In the genomic region with DNA sequence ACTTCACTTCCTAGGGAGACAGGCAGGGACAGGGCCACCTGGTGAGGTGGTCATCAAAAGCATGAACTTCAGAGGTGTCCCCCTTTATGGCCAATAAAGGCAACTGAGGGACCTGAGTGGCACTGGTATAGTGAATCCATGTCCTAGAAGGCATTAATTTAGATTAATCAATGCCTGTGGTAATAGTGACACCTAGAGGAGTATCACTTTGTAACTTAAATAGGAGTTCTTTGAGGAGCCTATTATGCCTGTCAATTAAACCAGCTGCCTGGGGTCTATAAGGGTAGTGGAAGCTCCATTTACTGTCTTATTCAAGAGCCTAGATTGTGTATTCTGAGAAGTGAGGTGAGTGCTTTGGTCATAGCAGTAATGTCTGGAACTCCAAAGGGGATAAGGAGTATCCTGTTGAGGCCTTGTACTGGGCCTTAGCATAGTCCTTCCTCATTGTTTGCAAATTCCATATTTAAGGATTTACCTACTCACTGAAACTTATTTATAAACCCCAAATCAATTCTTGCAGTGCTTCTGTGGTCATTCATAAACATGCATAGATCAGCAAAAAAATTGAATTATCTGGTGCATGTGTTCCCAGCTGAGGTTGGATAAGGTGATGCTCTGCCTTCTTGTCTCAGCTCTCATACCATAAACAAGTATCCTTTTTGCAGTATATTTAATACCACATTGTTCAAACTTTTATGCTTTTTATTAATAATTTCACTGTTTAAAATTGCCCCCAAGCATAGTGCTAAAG, we compare ENCODE assay signal across 10 cellular contexts.
DNase-seq lines count a peak whose midpoint lies in the region; ATAC-seq and TF ChIP-seq lines count a peak whose summit lies in the region.
"Had no signal": no experiment of that assay in that cellular context is flagged by ENCODE, and none has a peak within 500 bp of the region (broad histone marks: within the 10 kb centered on the region; RNA-seq: fewer than 3 reads in every experiment).

No MANE protein-coding gene starts in this region.

- intact Hi-C loops in HCT116 (cut with micrococcal nuclease): loop anchor here (2.0 to 5.0 kb wide), 4 partner anchors 227 to 521 kb away; a partner anchor contains a TSS

- H3K27me3 ChIP-seq in HCT116 (ENCODE audit: insufficient read depth, low read length): no peaks in the 10 kb centered on the region
- peaks cover 10% of the 10 kb centered on the region for H3K27me3 ChIP-seq in osteoblast (ENCODE audit: insufficient read depth, low read length)

- RAD21 ChIA-PET in HCT116 (lab: Charles Lee; ENCODE audit: low non-redundant PET in 1 of 2, low total read pairs in 2 of 2, uncharacterized antibody in 2 of 2, unreplicated experiment in 2 of 2): interaction anchor here in 1 of 2 experiments (0.7 kb wide), 1 partner anchor 358 kb away, joined by 5 read pairs; no protein-coding TSS in a partner anchor

- H2AFZ ChIP-seq in HCT116 (ENCODE audit: low read depth, low read length, poor library complexity, severe bottlenecking): no peak overlapping the region
- no peak overlapping the region for H2AFZ ChIP-seq in osteoblast (ENCODE audit: low read length)

- H3K36me3 ChIP-seq in HCT116 (ENCODE audit: control insufficient read depth in 1 of 2, insufficient read depth in 2 of 2, low read length in 2 of 2) (no peaks in the 10 kb centered on the region), osteoblast (ENCODE audit: insufficient read depth, low read length) (no peaks in the 10 kb centered on the region)

- no peaks in the 10 kb centered on the region for H3K4me1 ChIP-seq in HCT116 (ENCODE audit: control insufficient read depth in 1 of 2, insufficient read depth in 2 of 2, low read length in 2 of 2)
- no peaks in the 10 kb centered on the region for H3K4me1 ChIP-seq in osteoblast (ENCODE audit: insufficient read depth, low read length)

- CTCF ChIA-PET in HCT116 (lab: Charles Lee): interaction anchor here (1.3 to 1.4 kb wide), 2 partner anchors 423 to 522 kb away, joined by 5 to 6 read pairs; no protein-coding TSS in a partner anchor

- TF ChIP-seq RAD21 in HCT116 (IDR thresholded peaks at IDR 0.05; ENCODE audit: low read depth): peak; percentile 69

- TF ChIP-seq CTCF in HCT116 (IDR thresholded peaks at IDR 0.05 in 2 of 3, conservative IDR thresholded peaks at IDR 0.05 in 1 of 3; ENCODE audit: borderline replicate concordance in 1 of 3, insufficient read depth in 1 of 3, low read depth in 2 of 3, low read length in 2 of 3) (peak; percentile 7 to 46 (median 33); a peak in 4 of 6 replicates), epithelial cell of esophagus (IDR thresholded peaks at IDR 0.05; ENCODE audit: insufficient read depth, low read depth, low read length, missing control alignments) (peak; percentile 33), osteoblast (IDR thresholded peaks at IDR 0.05; ENCODE audit: extremely low read depth, low read depth, low read length) (peak; percentile 10)

- H3K9me3 Mint-ChIP-seq in activated T-helper 17 cell treated with anti-CD3 and anti-CD28 coated beads, Interleukin-2, amount 50 U/mL, for 72 hours: no peaks in the 10 kb centered on the region
- H3K9me3 Mint-ChIP-seq: IgD-negative memory B cell had no signal

- no peak for TF ChIP-seq POLR2A in HCT116 (IDR thresholded peaks at IDR 0.05; ENCODE audit: borderline replicate concordance, extremely low read depth, insufficient read depth, insufficient read length)

- POLR2A ChIA-PET in HCT116 (lab: Charles Lee): no interaction called here

- DNase-seq in HCT116 (ENCODE audit: low read depth, low spot score) (peak; percentile 21), NCI-H524 (lab: John Stamatoyannopoulos, UW) (peak; percentile 14 to 60), epithelial cell of esophagus (ENCODE audit: low read depth) (peak; percentile 48), osteoblast (ENCODE audit: insufficient read length, low spot score, missing footprints) (no peak), GM03348 (ENCODE audit: low spot score) (no peak), AG20443 (ENCODE audit: low spot score) (no peak)
- no peak for DNase-seq in effector CD4-positive, alpha-beta T cell
- DNase-seq: stimulated activated CD4-positive, alpha-beta T cell treated with anti-CD3 and anti-CD28 coated beads, Interleukin-4, amount 100 ng/mL, for 4 hours had no signal

- H3K79me2 ChIP-seq in HCT116 (ENCODE audit: insufficient read depth, low read length) (no peaks in the 10 kb centered on the region), osteoblast (ENCODE audit: insufficient read depth, low read length) (no peaks in the 10 kb centered on the region)

- H3K9me2 ChIP-seq in HCT116 (ENCODE audit: insufficient read depth): no peaks in the 10 kb centered on the region

- no peak overlapping the region for H3K27ac Mint-ChIP-seq in activated T-helper 17 cell treated with anti-CD3 and anti-CD28 coated beads, Interleukin-2, amount 50 U/mL, for 72 hours

- no peaks in the 10 kb centered on the region for H3K27me3 Mint-ChIP-seq in activated T-helper 17 cell treated with anti-CD3 and anti-CD28 coated beads, Interleukin-2, amount 50 U/mL, for 72 hours

- H3K9ac ChIP-seq in HCT116 (ENCODE audit: low read length): no peak overlapping the region

- H4K20me1 ChIP-seq in HCT116 (ENCODE audit: insufficient read depth) (no peaks in the 10 kb centered on the region), osteoblast (ENCODE audit: insufficient read depth, low read length) (no peaks in the 10 kb centered on the region)

- BruUV-seq in HCT116 (replicated peaks; lab: Mats Ljungman, UMichigan): no TSS peak

- H3K4me2 ChIP-seq in HCT116 (ENCODE audit: low read length): no peak overlapping the region
- H3K4me2 ChIP-seq in osteoblast (ENCODE audit: insufficient read depth, low read length): no peak overlapping the region

- H3K27ac ChIP-seq in HCT116 (ENCODE audit: low read depth, low read length) (no peak overlapping the region), osteoblast (ENCODE audit: low read depth, low read length) (no peak overlapping the region)

- no peak overlapping the region for H3K4me3 Mint-ChIP-seq in activated T-helper 17 cell treated with anti-CD3 and anti-CD28 coated beads, Interleukin-2, amount 50 U/mL, for 72 hours
- H3K4me3 Mint-ChIP-seq: IgD-negative memory B cell had no signal

- peak; percentile 84 for ATAC-seq in HCT116
- no peak for ATAC-seq in activated T-helper 17 cell treated with anti-CD3 and anti-CD28 coated beads, Interleukin-2, amount 50 U/mL, for 72 hours (replicated peaks)

- H3K4me3 ChIP-seq in HCT116 (replicated peaks in 1 of 2; ENCODE audit: low read depth in 1 of 2, low read length in 2 of 2): no peak overlapping the region
- no peak overlapping the region for H3K4me3 ChIP-seq in epithelial cell of esophagus (ENCODE audit: low read length)
- H3K4me3 ChIP-seq in osteoblast (ENCODE audit: insufficient read depth, low read length): no peak overlapping the region

- no peaks in the 10 kb centered on the region for H3K9me3 ChIP-seq in HCT116 (ENCODE audit: control insufficient read depth in 1 of 2, insufficient read depth in 1 of 2, low read depth in 1 of 2, low read length in 2 of 2)
- no peaks in the 10 kb centered on the region for H3K9me3 ChIP-seq in osteoblast (ENCODE audit: low read depth, low read length)

- H3K4me1 Mint-ChIP-seq in activated T-helper 17 cell treated with anti-CD3 and anti-CD28 coated beads, Interleukin-2, amount 50 U/mL, for 72 hours: no peaks in the 10 kb centered on the region
- H3K4me1 Mint-ChIP-seq: IgD-negative memory B cell had no signal

- no peaks in the 10 kb centered on the region for H3K36me3 Mint-ChIP-seq in activated T-helper 17 cell treated with anti-CD3 and anti-CD28 coated beads, Interleukin-2, amount 50 U/mL, for 72 hours (ENCODE audit: low read depth)
- H3K36me3 Mint-ChIP-seq: IgD-negative memory B cell had no signal

TF ChIP-seq in HCT116, 20 proteins besides CTCF, POLR2A, EP300 and RAD21:
- TF ChIP-seq JUND (IDR thresholded peaks at IDR 0.05) (no peak), SP1 (IDR thresholded peaks at IDR 0.05; ENCODE audit: low read depth) (no peak)
- TF ChIP-seq, protein P1, sequence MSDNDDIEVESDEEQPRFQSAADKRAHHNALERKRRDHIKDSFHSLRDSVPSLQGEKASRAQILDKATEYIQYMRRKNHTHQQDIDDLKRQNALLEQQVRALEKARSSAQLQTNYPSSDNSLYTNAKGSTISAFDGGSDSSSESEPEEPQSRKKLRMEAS (IDR thresholded peaks at IDR 0.05): no peak
- TF ChIP-seq, protein P2, sequence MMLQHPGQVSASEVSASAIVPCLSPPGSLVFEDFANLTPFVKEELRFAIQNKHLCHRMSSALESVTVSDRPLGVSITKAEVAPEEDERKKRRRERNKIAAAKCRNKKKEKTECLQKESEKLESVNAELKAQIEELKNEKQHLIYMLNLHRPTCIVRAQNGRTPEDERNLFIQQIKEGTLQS (IDR thresholded peaks at IDR 0.05): no peak
TF ChIP-seq in HCT116: peak in this region for 0.

Comparison
In these comparisons a context has a peak if more than half of its experiments do, and no peak if none do; other contexts are left out.
1. DNase-seq: peak in HCT116 (single experiment), NCI-H524 (2 of 2) and epithelial cell of esophagus (single experiment); none in osteoblast (single experiment), GM03348 (single experiment), AG20443 (single experiment) and effector CD4-positive, alpha-beta T cell (single experiment).
2. Peak in every context shown above with its lines, with median percentiles within 50 percentile points of each other: CTCF ChIP-seq.